In genomic region chr15:101325263-101326025, GRCh38 we compare ENCODE assay signal across 21 cellular contexts. TPM values are rescaled to one million over a fixed set of nuclear protein-coding genes. Genes with fewer than 3 reads are reported as not detected.
DNase-seq lines count a peak whose midpoint lies in the region; ATAC-seq and TF ChIP-seq lines count a peak whose summit lies in the region.
"Had no signal": no experiment of that assay in that cellular context is flagged by ENCODE, and none has a peak within 500 bp of the region (broad histone marks: within the 10 kb centered on the region; RNA-seq: fewer than 3 reads in every experiment).

No MANE protein-coding gene starts in this region.

- H3K27me3 ChIP-seq in liver (ENCODE audit: control insufficient read depth in 4 of 4, insufficient read depth in 4 of 4, low read length in 3 of 4), result no peaks in the 10 kb centered on the region

- peaks cover 2 to 32% (median 18%) of the 10 kb centered on the region in 4 donors for H3K4me1 ChIP-seq in liver (ENCODE audit: control insufficient read depth in 4 of 4, insufficient read depth in 4 of 4, low read length in 3 of 4)

- TF ChIP-seq CTCF in coronary artery (IDR thresholded peaks at IDR 0.05) (no peak), liver (IDR thresholded peaks at IDR 0.05; ENCODE audit: low read depth, low read length, missing input control) (no peak), GM20000 (IDR thresholded peaks at IDR 0.05; ENCODE audit: extremely low read depth, missing control alignments) (no peak), GM10248 (IDR thresholded peaks at IDR 0.05; ENCODE audit: control extremely low read depth, extremely low read depth, low read depth, missing control alignments) (no peak)

- CTCF ChIA-PET in GM10248 (lab: Yijun Ruan, JAX), result no interaction called here

- H3K9me3 ChIP-seq in liver (ENCODE audit: control insufficient read depth in 4 of 4, low read length in 3 of 4), result no peaks in the 10 kb centered on the region
- H3K9me3 ChIP-seq: Caco-2, SK-N-SH had no signal

- H3K27ac ChIP-seq in coronary artery, result no peak overlapping the region
- H3K27ac ChIP-seq in liver (ENCODE audit: low read depth in 1 of 2, low read length in 2 of 2), result peak overlapping the region; percentile 66 to 78
- H3K27ac ChIP-seq: PC-9, RWPE1 had no signal

- peak; percentile 9 to 26 for TF ChIP-seq RAD21 in liver (IDR thresholded peaks at IDR 0.05)

- peaks cover 11 to 66% (median 37%) of the 10 kb centered on the region in 4 donors for H3K36me3 ChIP-seq in liver (ENCODE audit: control insufficient read depth in 4 of 4, insufficient read depth in 3 of 4, low read depth in 1 of 4, low read length in 3 of 4)

- POLR2A ChIA-PET in GM10248 (lab: Yijun Ruan, JAX), result no interaction called here

- whole genome bisulfite sequencing in liver, result 49% methylated on average over 19 of the region's 19 CpGs

- H3K4me3 ChIP-seq in coronary artery (no peak overlapping the region), liver (ENCODE audit: low read depth in 1 of 3, low read length in 3 of 3) (no peak overlapping the region)
- H3K4me3 ChIP-seq: GM12878, PC-9 had no signal

- DNase-seq in coronary artery (ENCODE audit: low spot score), result peak; percentile 65
- peak; percentile 76 for DNase-seq in posterior vena cava (ENCODE audit: low spot score)
- peak; percentile 36 for DNase-seq in ureter (ENCODE audit: low spot score)
- no peak for DNase-seq in GM20000 (ENCODE audit: low spot score)
- DNase-seq in GM10248 (ENCODE audit: extremely low spot score), result no peak
- DNase-seq in germinal center (ENCODE audit: low spot score), result no peak
- DNase-seq: CD4-positive, alpha-beta memory T cell; DMS 273 treated with DMSO at 0.1 percent for 48 hours; DMS79 treated with DMSO at 0.1 percent for 48 hours; Kasumi-1; NCI-H1417; NCI-H1694 treated with DMSO at 0.1 percent for 48 hours; NCI-H69; PC-9; SIG-M5; SK-N-SH had no signal

- intact Hi-C loops in posterior vena cava (cut with DNase I), result no loop called here

- H3K9ac ChIP-seq in liver (ENCODE audit: low read depth in 1 of 2, low read length in 2 of 2), result peak overlapping the region in 1 of 2 donors; percentile 24
- H3K9ac ChIP-seq: SK-N-SH had no signal

- no peak for ATAC-seq in GM18511 (IDR thresholded peaks at IDR 0.05; ENCODE audit: unreplicated experiment)
- ATAC-seq: GM12878 had no signal

TF ChIP-seq in liver, 16 proteins besides CTCF, POLR2A, EP300 and RAD21:
- TF ChIP-seq ZBTB33 (IDR thresholded peaks at IDR 0.05) (no peak), FOXA1 (IDR thresholded peaks at IDR 0.05) (no peak), FOXA2 (IDR thresholded peaks at IDR 0.05) (no peak), HNF4G (IDR thresholded peaks at IDR 0.05) (peak; percentile 90), JUND (IDR thresholded peaks at IDR 0.05) (peak in 1 of 2 donors; percentile 40), GABPA (IDR thresholded peaks at IDR 0.05 in 1 of 2, conservative IDR thresholded peaks at IDR 0.05 in 1 of 2) (no peak), EGR1 (IDR thresholded peaks at IDR 0.05; ENCODE audit: low read depth in 2 of 2) (no peak), SP1 (IDR thresholded peaks at IDR 0.05) (peak; percentile 73), NR2F2 (IDR thresholded peaks at IDR 0.05) (peak; percentile 47), ATF3 (IDR thresholded peaks at IDR 0.05) (no peak), RXRA (IDR thresholded peaks at IDR 0.05) (peak; percentile 88 to 92), HNF4A (conservative IDR thresholded peaks at IDR 0.05) (peak; percentile 96), TAF1 (conservative IDR thresholded peaks at IDR 0.05) (no peak), YY1 (IDR thresholded peaks at IDR 0.05) (peak; percentile 49)
- TF ChIP-seq, protein P1, sequence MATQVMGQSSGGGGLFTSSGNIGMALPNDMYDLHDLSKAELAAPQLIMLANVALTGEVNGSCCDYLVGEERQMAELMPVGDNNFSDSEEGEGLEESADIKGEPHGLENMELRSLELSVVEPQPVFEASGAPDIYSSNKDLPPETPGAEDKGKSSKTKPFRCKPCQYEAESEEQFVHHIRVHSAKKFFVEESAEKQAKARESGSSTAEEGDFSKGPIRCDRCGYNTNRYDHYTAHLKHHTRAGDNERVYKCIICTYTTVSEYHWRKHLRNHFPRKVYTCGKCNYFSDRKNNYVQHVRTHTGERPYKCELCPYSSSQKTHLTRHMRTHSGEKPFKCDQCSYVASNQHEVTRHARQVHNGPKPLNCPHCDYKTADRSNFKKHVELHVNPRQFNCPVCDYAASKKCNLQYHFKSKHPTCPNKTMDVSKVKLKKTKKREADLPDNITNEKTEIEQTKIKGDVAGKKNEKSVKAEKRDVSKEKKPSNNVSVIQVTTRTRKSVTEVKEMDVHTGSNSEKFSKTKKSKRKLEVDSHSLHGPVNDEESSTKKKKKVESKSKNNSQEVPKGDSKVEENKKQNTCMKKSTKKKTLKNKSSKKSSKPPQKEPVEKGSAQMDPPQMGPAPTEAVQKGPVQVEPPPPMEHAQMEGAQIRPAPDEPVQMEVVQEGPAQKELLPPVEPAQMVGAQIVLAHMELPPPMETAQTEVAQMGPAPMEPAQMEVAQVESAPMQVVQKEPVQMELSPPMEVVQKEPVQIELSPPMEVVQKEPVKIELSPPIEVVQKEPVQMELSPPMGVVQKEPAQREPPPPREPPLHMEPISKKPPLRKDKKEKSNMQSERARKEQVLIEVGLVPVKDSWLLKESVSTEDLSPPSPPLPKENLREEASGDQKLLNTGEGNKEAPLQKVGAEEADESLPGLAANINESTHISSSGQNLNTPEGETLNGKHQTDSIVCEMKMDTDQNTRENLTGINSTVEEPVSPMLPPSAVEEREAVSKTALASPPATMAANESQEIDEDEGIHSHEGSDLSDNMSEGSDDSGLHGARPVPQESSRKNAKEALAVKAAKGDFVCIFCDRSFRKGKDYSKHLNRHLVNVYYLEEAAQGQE (IDR thresholded peaks at IDR 0.05), result no peak
- TF ChIP-seq, protein P2, sequence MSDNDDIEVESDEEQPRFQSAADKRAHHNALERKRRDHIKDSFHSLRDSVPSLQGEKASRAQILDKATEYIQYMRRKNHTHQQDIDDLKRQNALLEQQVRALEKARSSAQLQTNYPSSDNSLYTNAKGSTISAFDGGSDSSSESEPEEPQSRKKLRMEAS (IDR thresholded peaks at IDR 0.05), result peak; percentile 64
TF ChIP-seq in liver: peak in this region for 8.

RNA-seq across cellular contexts. Expression of gene SNRPA1, which starts 30.4 kb away (rescaled TPM):
- total RNA-seq in liver, result 10 to 100 TPM; 12.7 to 15.0 TPM
- 10 to 100 TPM; 21.0 to 31.7 TPM for polyA plus RNA-seq in liver
- 10 to 100 TPM; 33.6 to 38.2 TPM for total RNA-seq in posterior vena cava
- total RNA-seq in ureter, result 71.6 TPM

RNA-seq across cellular contexts. Expression of gene SELENOS, which starts 48.2 kb away (rescaled TPM):
- total RNA-seq in liver (10 to 100 TPM; 25.8 to 66.4 TPM), posterior vena cava (10 to 100 TPM; 67.4 to 76.7 TPM), ureter (49.1 TPM)
- 10 to 100 TPM; 65.2 to 71.1 TPM for polyA plus RNA-seq in liver

Comparison
In these comparisons a context has a peak if more than half of its experiments do, and no peak if none do; other contexts are left out.
1. DNase-seq: peak in coronary artery (single experiment), posterior vena cava (single experiment) and ureter (single experiment); none in GM20000 (single experiment), GM10248 (single experiment) and germinal center (single experiment).
2. H3K27ac ChIP-seq: peak in liver (2 of 2); none in coronary artery (0 of 2).